ENCODE assay signal across 15 cellular contexts in the genomic region with DNA sequence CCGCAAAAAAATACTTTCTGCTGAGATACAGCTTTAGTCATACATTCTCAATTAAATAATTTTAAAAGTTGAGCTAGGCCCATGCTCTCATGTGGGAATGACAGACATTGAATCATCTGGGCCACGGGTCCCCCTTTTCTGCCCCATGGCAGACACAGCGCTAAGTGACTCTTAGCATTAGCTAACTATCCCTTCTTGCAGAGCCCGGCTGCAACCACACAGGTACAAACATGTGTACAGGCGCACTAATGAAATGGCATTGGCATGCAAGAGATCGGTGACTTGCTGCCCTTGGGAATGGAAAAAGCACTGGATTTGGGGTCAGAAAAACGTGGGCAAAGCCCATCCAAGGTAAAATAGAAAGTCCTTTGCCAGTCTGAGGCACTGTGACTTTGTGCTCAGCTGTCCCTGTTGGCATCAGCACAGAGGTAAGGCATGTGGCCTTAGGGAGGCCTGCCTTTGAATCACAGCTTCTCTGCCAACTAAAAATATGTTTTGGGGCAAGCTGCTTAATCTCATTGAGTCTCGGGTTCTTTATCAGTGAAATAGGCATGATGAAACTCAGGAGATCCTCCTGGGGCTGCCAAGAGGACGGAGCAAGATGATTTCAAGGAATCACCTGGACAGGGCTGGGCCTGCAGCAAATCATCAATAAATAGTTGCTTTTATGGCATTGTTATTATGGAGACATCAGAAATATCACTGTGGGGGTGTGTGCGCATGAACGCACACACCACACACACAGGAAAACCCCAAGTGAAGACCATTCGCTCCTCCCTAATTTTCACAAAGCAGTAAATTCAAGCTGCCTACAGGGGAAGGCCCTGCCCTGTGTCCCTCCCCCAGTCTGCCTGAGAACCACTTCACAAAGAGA. TPM values are rescaled to one million over a fixed set of nuclear protein-coding genes. Genes with fewer than 3 reads are reported as not detected.
A peak's percentile ranks its signal among the peaks of the same experiment; 100 is the strongest.
DNase-seq lines count a peak whose midpoint lies in the region; ATAC-seq and TF ChIP-seq lines count a peak whose summit lies in the region.
"Had no signal": no experiment of that assay in that cellular context is flagged by ENCODE, and none has a peak within 500 bp of the region (broad histone marks: within the 10 kb centered on the region; RNA-seq: fewer than 3 reads in every experiment).

No MANE protein-coding gene starts in this region.

- CTCF ChIA-PET in activated CD8-positive, alpha-beta T cell treated with anti-CD3 and anti-CD28 coated beads for 36 hours (lab: Charles Lee) = interaction anchor here (1.2 to 3.5 kb wide), 2 partner anchors 16 to 45 kb away, joined by 4 to 12 read pairs; no protein-coding TSS in a partner anchor
- CTCF ChIA-PET in activated CD8-positive, alpha-beta T cell treated with anti-CD3 and anti-CD28 coated beads, Interleukin-2, amount 10 ng/mL, durations not matched to agents 7 days and 5 days (lab: Charles Lee) = interaction anchor here (0.6 to 2.7 kb wide), 5 partner anchors 16 to 202 kb away, joined by 3 to 11 read pairs (median 4); no protein-coding TSS in a partner anchor
- CTCF ChIA-PET in RWPE1 (lab: Yijun Ruan, JAX) = interaction anchor here (0.8 to 1.1 kb wide), 3 partner anchors 16 to 343 kb away, joined by 3 to 4 read pairs (median 3); no protein-coding TSS in a partner anchor

- no peaks in the 10 kb centered on the region for H3K9me3 Mint-ChIP-seq in activated CD8-positive, alpha-beta T cell treated with anti-CD3 and anti-CD28 coated beads for 36 hours
- no peaks in the 10 kb centered on the region for H3K9me3 Mint-ChIP-seq in activated CD8-positive, alpha-beta T cell treated with anti-CD3 and anti-CD28 coated beads, Interleukin-2, amount 10 ng/mL, durations not matched to agents 7 days and 5 days (ENCODE audit: insufficient read depth)

- no peaks in the 10 kb centered on the region for H3K27me3 Mint-ChIP-seq in activated CD8-positive, alpha-beta T cell treated with anti-CD3 and anti-CD28 coated beads for 36 hours
- peaks cover 2% of the 10 kb centered on the region for H3K27me3 Mint-ChIP-seq in activated CD8-positive, alpha-beta T cell treated with anti-CD3 and anti-CD28 coated beads, Interleukin-2, amount 10 ng/mL, durations not matched to agents 7 days and 5 days (ENCODE audit: low read depth)

- intact Hi-C loops in activated CD8-positive, alpha-beta T cell treated with anti-CD3 and anti-CD28 coated beads for 36 hours (cut with micrococcal nuclease) = loop anchor here (5.0 kb wide), 1 partner anchor 44 kb away; no protein-coding TSS in a partner anchor

- no peak for TF ChIP-seq CTCF in activated CD8-positive, alpha-beta T cell treated with anti-CD3 and anti-CD28 coated beads for 36 hours (IDR thresholded peaks at IDR 0.05)
- TF ChIP-seq CTCF in RWPE1 (conservative IDR thresholded peaks at IDR 0.05; ENCODE audit: low read depth) (no peak), omental fat pad (IDR thresholded peaks at IDR 0.05) (no peak)

- H3K4me1 Mint-ChIP-seq in activated CD8-positive, alpha-beta T cell treated with anti-CD3 and anti-CD28 coated beads for 36 hours (ENCODE audit: low read depth) = peaks cover 20% of the 10 kb centered on the region
- peaks cover 24% of the 10 kb centered on the region for H3K4me1 Mint-ChIP-seq in activated CD8-positive, alpha-beta T cell treated with anti-CD3 and anti-CD28 coated beads, Interleukin-2, amount 10 ng/mL, durations not matched to agents 7 days and 5 days (ENCODE audit: low read depth)

- ATAC-seq in activated CD8-positive, alpha-beta T cell treated with anti-CD3 and anti-CD28 coated beads for 36 hours = peak; percentile 78
- no peak for ATAC-seq in activated CD8-positive, alpha-beta T cell treated with anti-CD3 and anti-CD28 coated beads, Interleukin-2, amount 10 ng/mL, durations not matched to agents 7 days and 5 days
- ATAC-seq in omental fat pad (ENCODE audit: low FRiP score) = peak; percentile 11
- ATAC-seq: upper lobe of right lung had no signal

- H3K27ac Mint-ChIP-seq in activated CD8-positive, alpha-beta T cell treated with anti-CD3 and anti-CD28 coated beads for 36 hours = no peak overlapping the region
- no peak overlapping the region for H3K27ac Mint-ChIP-seq in activated CD8-positive, alpha-beta T cell treated with anti-CD3 and anti-CD28 coated beads, Interleukin-2, amount 10 ng/mL, durations not matched to agents 7 days and 5 days

- H3K27ac ChIP-seq in RWPE1 = peak overlapping the region; percentile 13; the same call in 1 of the 2 replicates
- H3K27ac ChIP-seq: parathyroid adenoma, upper lobe of right lung had no signal

- H3K4me3 ChIP-seq in H7 (ENCODE audit: insufficient read depth, low read depth, low read length) = no peak overlapping the region
- H3K4me3 ChIP-seq: upper lobe of right lung had no signal

- no peaks in the 10 kb centered on the region for H3K36me3 ChIP-seq in H7 (replicated peaks; ENCODE audit: control insufficient read depth, insufficient read depth, low read length)
- H3K36me3 ChIP-seq: upper lobe of right lung had no signal

- no peak overlapping the region for H3K4me3 Mint-ChIP-seq in activated CD8-positive, alpha-beta T cell treated with anti-CD3 and anti-CD28 coated beads for 36 hours
- H3K4me3 Mint-ChIP-seq in activated CD8-positive, alpha-beta T cell treated with anti-CD3 and anti-CD28 coated beads, Interleukin-2, amount 10 ng/mL, durations not matched to agents 7 days and 5 days = no peak overlapping the region
- H3K4me3 Mint-ChIP-seq: activated CD4-positive, alpha-beta T cell treated with anti-CD3 and anti-CD28 coated beads, Interleukin-2, amount 10 ng/mL, durations not matched to agents 7 days and 5 days had no signal

- H3K27me3 ChIP-seq in H7 (ENCODE audit: control insufficient read depth, insufficient read depth, low read length) = no peaks in the 10 kb centered on the region
- H3K27me3 ChIP-seq: upper lobe of right lung had no signal

- POLR2A ChIA-PET in activated CD8-positive, alpha-beta T cell treated with anti-CD3 and anti-CD28 coated beads for 36 hours (lab: Charles Lee) = interaction anchor here (0.8 to 1.3 kb wide), 2 partner anchors 136 to 171 kb away, joined by 3 to 4 read pairs; partner anchors contain the start of gene ATP6V1G1
- POLR2A ChIA-PET in activated CD8-positive, alpha-beta T cell treated with anti-CD3 and anti-CD28 coated beads, Interleukin-2, amount 10 ng/mL, durations not matched to agents 7 days and 5 days (lab: Charles Lee) = no interaction called here
- POLR2A ChIA-PET in RWPE1 (lab: Yijun Ruan, JAX; ENCODE audit: low non-redundant PET) = no interaction called here

- H3K36me3 Mint-ChIP-seq in activated CD8-positive, alpha-beta T cell treated with anti-CD3 and anti-CD28 coated beads for 36 hours (ENCODE audit: low read depth) = peaks cover 4% of the 10 kb centered on the region
- peaks cover 2% of the 10 kb centered on the region for H3K36me3 Mint-ChIP-seq in activated CD8-positive, alpha-beta T cell treated with anti-CD3 and anti-CD28 coated beads, Interleukin-2, amount 10 ng/mL, durations not matched to agents 7 days and 5 days (ENCODE audit: low read depth)

- DNase-seq in activated CD8-positive, alpha-beta T cell treated with anti-CD3 and anti-CD28 coated beads for 36 hours = no peak
- DNase-seq in activated CD8-positive, alpha-beta T cell treated with anti-CD3 and anti-CD28 coated beads, Interleukin-2, amount 10 ng/mL, durations not matched to agents 7 days and 5 days = no peak
- DNase-seq in H7 = peak; percentile 23
- DNase-seq in RWPE1 (ENCODE audit: low spot score) = no peak
- DNase-seq in omental fat pad (ENCODE audit: low spot score) = no peak
- no peak for DNase-seq in CD1c-positive myeloid dendritic cell (ENCODE audit: extremely low spot score)
- DNase-seq in activated effector memory CD4-positive, alpha-beta T cell treated with anti-CD3 and anti-CD28 coated beads, Interleukin-2, amount 50 U/mL, for 16 hours = no peak
- DNase-seq in NCI-H446 treated with DMSO at 0.1 percent for 48 hours (lab: John Stamatoyannopoulos, UW) = no peak
- DNase-seq: activated CD4-positive, alpha-beta T cell treated with anti-CD3 and anti-CD28 coated beads, Interleukin-2, amount 10 ng/mL, durations not matched to agents 7 days and 5 days; GOT3; kidney glomerular epithelial cell; NCI-H2171; SHP77 treated with DMSO at 0.1 percent for 48 hours had no signal

RNA-seq across cellular contexts. Expression of gene WHRN, which starts 54.2 kb away (rescaled TPM):
- total RNA-seq in activated CD8-positive, alpha-beta T cell treated with anti-CD3 and anti-CD28 coated beads for 36 hours = 10 to 100 TPM; 12.6 to 14.9 TPM
- total RNA-seq in activated CD8-positive, alpha-beta T cell treated with anti-CD3 and anti-CD28 coated beads, Interleukin-2, amount 10 ng/mL, durations not matched to agents 7 days and 5 days = 1 to 10 TPM; 2.6 to 4.1 TPM
- total RNA-seq in H7 (2014; rRNA removed; shearing (Covaris generic)) = 4.4 and 10.6 TPM in 2 replicates
- total RNA-seq in omental fat pad = 10 to 100 TPM in 1 of 4 donors, 1 to 10 TPM in 3; 3.0 to 15.5 (median 6.6) TPM
